Comparison of ENCODE assay signal across 9 cellular contexts in the genomic region with DNA sequence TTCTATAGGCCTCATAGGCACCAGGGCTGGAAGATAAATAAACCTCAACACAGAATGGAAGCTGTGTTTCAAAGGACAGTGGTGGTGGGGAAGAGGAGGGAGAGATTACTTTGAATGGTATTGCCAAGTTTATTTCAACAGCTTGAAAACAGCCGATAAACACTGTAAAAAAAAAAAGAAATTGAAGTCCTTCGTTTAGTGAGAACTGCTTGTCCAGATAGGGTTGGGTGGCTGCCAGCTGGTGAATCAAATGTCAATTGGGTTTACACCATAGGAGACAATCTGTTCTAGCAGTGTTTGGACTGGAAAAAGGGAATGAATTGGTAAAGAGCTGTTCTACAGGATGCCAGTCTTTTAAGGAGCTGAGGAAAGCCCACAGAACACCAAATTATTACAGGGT.
DNase-seq lines count a peak whose midpoint lies in the region; ATAC-seq and TF ChIP-seq lines count a peak whose summit lies in the region.
"Had no signal": no experiment of that assay in that cellular context is flagged by ENCODE, and none has a peak within 500 bp of the region (broad histone marks: within the 10 kb centered on the region; RNA-seq: fewer than 3 reads in every experiment).

No MANE protein-coding gene starts in this region.

- H3K4me1 Mint-ChIP-seq in chondrocyte (ENCODE audit: low read depth): peaks cover 24% of the 10 kb centered on the region

- no peak overlapping the region for H3K4me3 ChIP-seq in gastroesophageal sphincter
- H3K4me3 ChIP-seq in gastrocnemius medialis: no peak overlapping the region
- H3K4me3 ChIP-seq: SJSA1 had no signal

- H3K27ac Mint-ChIP-seq in chondrocyte (ENCODE audit: unreplicated experiment): no peak overlapping the region

- no peak overlapping the region for H3K4me3 Mint-ChIP-seq in chondrocyte (ENCODE audit: unreplicated experiment)

- no peak for TF ChIP-seq EP300 in gastroesophageal sphincter (IDR thresholded peaks at IDR 0.05)

- DNase-seq in NCI-H345 (lab: John Stamatoyannopoulos, UW) (peak; percentile 59), gastrocnemius medialis (peak; percentile 66 to 75), epidermal melanocyte (ENCODE audit: insufficient read length, low spot score) (no peak), midbrain (lab: John Stamatoyannopoulos, UW) (no peak), chondrocyte (ENCODE audit: low spot score) (no peak)
- DNase-seq: cerebellar nuclear complex had no signal

- TF ChIP-seq POLR2A in gastroesophageal sphincter (IDR thresholded peaks at IDR 0.05): no peak
- no peak for TF ChIP-seq POLR2A in gastrocnemius medialis (IDR thresholded peaks at IDR 0.05)

- ATAC-seq in gastroesophageal sphincter (peak; percentile 78), gastrocnemius medialis (peak; percentile 75 to 80)

- no peaks in the 10 kb centered on the region for H3K9me3 Mint-ChIP-seq in chondrocyte (ENCODE audit: low read depth)

- no peaks in the 10 kb centered on the region for H3K36me3 Mint-ChIP-seq in chondrocyte (ENCODE audit: low read depth)

- H3K9me3 ChIP-seq in KOPT-K1 (ENCODE audit: insufficient read depth, low read length, poor library complexity, severe bottlenecking) (no peaks in the 10 kb centered on the region), gastroesophageal sphincter (no peaks in the 10 kb centered on the region), gastrocnemius medialis (no peaks in the 10 kb centered on the region)
- H3K9me3 ChIP-seq: SJSA1 had no signal

- WGBS in gastroesophageal sphincter (ENCODE audit: low coverage in 1 of 2), 2 donors: 0 to 18% methylated on average over 2 of the region's 2 CpGs

- in situ Hi-C loops in gastrocnemius medialis (cut with MboI; ENCODE audit: low sequenced_read_pairs in 4 of 4): no loop called here

- H3K36me3 ChIP-seq in KOPT-K1 (ENCODE audit: insufficient read depth, low read length) (no peaks in the 10 kb centered on the region), gastroesophageal sphincter (no peaks in the 10 kb centered on the region), gastrocnemius medialis (no peaks in the 10 kb centered on the region)
- H3K36me3 ChIP-seq: SJSA1 had no signal

- no peaks in the 10 kb centered on the region for H3K27me3 Mint-ChIP-seq in chondrocyte (ENCODE audit: low read depth)

- no peaks in the 10 kb centered on the region for H3K27me3 ChIP-seq in gastroesophageal sphincter
- H3K27me3 ChIP-seq in gastrocnemius medialis: no peaks in the 10 kb centered on the region
- H3K27me3 ChIP-seq: SJSA1 had no signal

- H3K27ac ChIP-seq in KOPT-K1 (ENCODE audit: low read depth, low read length, poor library complexity, severe bottlenecking) (peak overlapping the region; percentile 14), gastroesophageal sphincter (peak overlapping the region in 3 of 4 donors; percentile 44 to 57 (median 47)), gastrocnemius medialis (peak overlapping the region in 1 of 4 donors; percentile 13)
- H3K27ac ChIP-seq: SJSA1 had no signal

- TF ChIP-seq CTCF in gastroesophageal sphincter (IDR thresholded peaks at IDR 0.05) (no peak), gastrocnemius medialis (IDR thresholded peaks at IDR 0.05 in 4 of 5, conservative IDR thresholded peaks at IDR 0.05 in 1 of 5) (no peak), chondrocyte (IDR thresholded peaks at IDR 0.05) (no peak)

- intact Hi-C loops in gastrocnemius medialis (cut with DNase I; ENCODE audit: low total_unique reads): no loop called here

- H3K4me1 ChIP-seq in gastroesophageal sphincter: peaks cover 0 to 43% (median 8%) of the 10 kb centered on the region in 3 donors
- H3K4me1 ChIP-seq in gastrocnemius medialis: peaks cover 0 to 14% of the 10 kb centered on the region in 2 donors
- H3K4me1 ChIP-seq: SJSA1 had no signal

Comparison
In these comparisons a context has a peak if more than half of its experiments do, and no peak if none do; other contexts are left out.
1. DNase-seq: peak in NCI-H345 (single experiment) and gastrocnemius medialis (2 of 2); none in epidermal melanocyte (single experiment), midbrain (single experiment) and chondrocyte (single experiment).